35 cellular contexts compared by ENCODE assay signal in genomic region chr15:67554580-67554979, GRCh38.
"Had no signal": no experiment of that assay in that cellular context is flagged by ENCODE, and none has a peak within 500 bp of the region (broad histone marks: within the 10 kb centered on the region; RNA-seq: fewer than 3 reads in every experiment).

No MANE protein-coding gene starts in this region.

- DNase-seq: activated effector memory CD4-positive, alpha-beta T cell treated with anti-CD3 and anti-CD28 coated beads, Interleukin-2, amount 50 U/mL, for 16 hours; activated effector memory CD4-positive, alpha-beta T cell treated with Interleukin-2 at 50 U/mL for 16 hours; activated gamma-delta T cell; activated gamma-delta T cell treated with Interleukin-2 at 50 U/mL for 16 hours; activated naive CD4-positive, alpha-beta T cell; activated naive CD4-positive, alpha-beta T cell treated with anti-CD3 and anti-CD28 coated beads for 36 hours; activated naive CD4-positive, alpha-beta T cell treated with anti-CD3 and anti-CD28 coated beads, Interleukin-2, amount 10 ng/mL, durations not matched to agents 7 days and 5 days; activated naive CD4-positive, alpha-beta T cell treated with anti-CD3 and anti-CD28 coated beads, Interleukin-2, amount 50 U/mL, for 16 hours; activated naive CD4-positive, alpha-beta T cell treated with Interleukin-2 at 50 U/mL for 16 hours; activated naive CD8-positive, alpha-beta T cell treated with anti-CD3 and anti-CD28 coated beads for 36 hours; activated naive CD8-positive, alpha-beta T cell treated with anti-CD3 and anti-CD28 coated beads, Interleukin-2, amount 10 ng/mL, durations not matched to agents 7 days and 5 days; activated naive CD8-positive, alpha-beta T cell treated with anti-CD3 and anti-CD28 coated beads, Interleukin-2, amount 50 U/mL, for 24 hours; activated T-cell treated with anti-CD3 and anti-CD28 coated beads, Interleukin-2, amount 50 U/mL, for 24 hours; activated T-cell treated with anti-CD3 and anti-CD28 coated beads, Interleukin-2, amount 50 U/mL, for 4 hours; activated T-cell treated with anti-CD3 and anti-CD28 coated beads, Interleukin-2, amount 50 U/mL, for 48 hours; activated T-cell treated with anti-CD3 and anti-CD28 coated beads, Interleukin-2, amount 50 U/mL, for 72 hours; adrenal gland; amniotic stem cell; amygdala; anterior cingulate cortex; aorta; body of pancreas; brain microvascular endothelial cell; caudate nucleus; central memory CD4-positive, alpha-beta T cell; cerebellar nuclear complex had no signal

- H3K27me3 Mint-ChIP-seq: activated naive CD4-positive, alpha-beta T cell treated with anti-CD3 and anti-CD28 coated beads, Interleukin-2, amount 10 ng/mL, durations not matched to agents 7 days and 5 days; activated naive CD4-positive, alpha-beta T cell treated with anti-CD3 and anti-CD28 coated beads, Interleukin-2, amount 50 U/mL, for 24 hours; activated naive CD8-positive, alpha-beta T cell; activated naive CD8-positive, alpha-beta T cell treated with anti-CD3 and anti-CD28 coated beads for 36 hours; activated naive CD8-positive, alpha-beta T cell treated with anti-CD3 and anti-CD28 coated beads, Interleukin-2, amount 10 ng/mL, durations not matched to agents 7 days and 5 days; activated naive CD8-positive, alpha-beta T cell treated with anti-CD3 and anti-CD28 coated beads, Interleukin-2, amount 50 U/mL, for 24 hours; activated T-cell treated with anti-CD3 and anti-CD28 coated beads, Interleukin-2, amount 50 U/mL, for 24 hours; activated T-helper 17 cell treated with anti-CD3 and anti-CD28 coated beads, Interleukin-2, amount 50 U/mL, for 72 hours; brain; central memory CD8-positive, alpha-beta T cell had no signal

- H3K36me3 ChIP-seq: brain microvascular endothelial cell, breast epithelium, cardiac muscle cell had no signal

- H3K9me3 Mint-ChIP-seq: activated naive CD4-positive, alpha-beta T cell treated with anti-CD3 and anti-CD28 coated beads for 36 hours; activated naive CD4-positive, alpha-beta T cell treated with anti-CD3 and anti-CD28 coated beads, Interleukin-2, amount 50 U/mL, for 24 hours; activated naive CD8-positive, alpha-beta T cell treated with anti-CD3 and anti-CD28 coated beads, Interleukin-2, amount 50 U/mL, for 24 hours; activated T-cell treated with anti-CD3 and anti-CD28 coated beads, Interleukin-2, amount 50 U/mL, for 24 hours; activated T-helper 17 cell treated with anti-CD3 and anti-CD28 coated beads, Interleukin-2, amount 50 U/mL, for 72 hours; central memory CD8-positive, alpha-beta T cell had no signal

- H3K27ac ChIP-seq: adrenal gland, ascending aorta, body of pancreas, brain microvascular endothelial cell, breast epithelium, cardiac muscle cell had no signal

- H3K4me1 ChIP-seq: ascending aorta, body of pancreas, breast epithelium had no signal

- H3K4me1 Mint-ChIP-seq: activated naive CD4-positive, alpha-beta T cell treated with anti-CD3 and anti-CD28 coated beads, Interleukin-2, amount 10 ng/mL, durations not matched to agents 7 days and 5 days had no signal

- H3K27ac Mint-ChIP-seq: activated naive CD4-positive, alpha-beta T cell treated with anti-CD3 and anti-CD28 coated beads for 36 hours; activated naive CD4-positive, alpha-beta T cell treated with anti-CD3 and anti-CD28 coated beads, Interleukin-2, amount 10 ng/mL, durations not matched to agents 7 days and 5 days; activated naive CD4-positive, alpha-beta T cell treated with anti-CD3 and anti-CD28 coated beads, Interleukin-2, amount 50 U/mL, for 24 hours; activated naive CD8-positive, alpha-beta T cell; activated naive CD8-positive, alpha-beta T cell treated with anti-CD3 and anti-CD28 coated beads for 36 hours; activated naive CD8-positive, alpha-beta T cell treated with anti-CD3 and anti-CD28 coated beads, Interleukin-2, amount 10 ng/mL, durations not matched to agents 7 days and 5 days; activated naive CD8-positive, alpha-beta T cell treated with anti-CD3 and anti-CD28 coated beads, Interleukin-2, amount 50 U/mL, for 24 hours; activated T-cell treated with anti-CD3 and anti-CD28 coated beads, Interleukin-2, amount 50 U/mL, for 24 hours; activated T-cell treated with anti-CD3 and anti-CD28 coated beads, Interleukin-2, amount 50 U/mL, for 72 hours; activated T-helper 17 cell treated with anti-CD3 and anti-CD28 coated beads, Interleukin-2, amount 50 U/mL, for 72 hours; activated T-helper 2 cell treated with anti-CD3 and anti-CD28 coated beads, Interferon-gamma antibody, Interleukin-2, Interleukin-4, amounts not matched to agents 10 μg/mL and 5 μg/mL and 100 μg/mL, durations not matched to agents 14 hours and 24 hours and 36 hours; brain had no signal

- H3K4me3 ChIP-seq: adrenal gland, ascending aorta, body of pancreas, breast epithelium, cardiac muscle cell had no signal

- H3K9me3 ChIP-seq: adrenal gland, ascending aorta, body of pancreas, breast epithelium had no signal

- ATAC-seq: activated naive CD8-positive, alpha-beta T cell treated with anti-CD3 and anti-CD28 coated beads, Interleukin-2, amount 50 U/mL, for 24 hours; activated T-cell treated with anti-CD3 and anti-CD28 coated beads, Interleukin-2, amount 50 U/mL, for 4 hours; activated T-cell treated with anti-CD3 and anti-CD28 coated beads, Interleukin-2, amount 50 U/mL, for 72 hours; body of pancreas had no signal

- H3K27me3 ChIP-seq: adrenal gland, ascending aorta, body of pancreas, brain microvascular endothelial cell, breast epithelium, cardiac muscle cell had no signal

- H3K4me3 Mint-ChIP-seq: activated naive CD4-positive, alpha-beta T cell treated with anti-CD3 and anti-CD28 coated beads for 36 hours; activated naive CD4-positive, alpha-beta T cell treated with anti-CD3 and anti-CD28 coated beads, Interleukin-2, amount 10 ng/mL, durations not matched to agents 7 days and 5 days; activated naive CD4-positive, alpha-beta T cell treated with anti-CD3 and anti-CD28 coated beads, Interleukin-2, amount 50 U/mL, for 24 hours; activated naive CD8-positive, alpha-beta T cell; activated naive CD8-positive, alpha-beta T cell treated with anti-CD3 and anti-CD28 coated beads for 36 hours; activated naive CD8-positive, alpha-beta T cell treated with anti-CD3 and anti-CD28 coated beads, Interleukin-2, amount 10 ng/mL, durations not matched to agents 7 days and 5 days; activated naive CD8-positive, alpha-beta T cell treated with anti-CD3 and anti-CD28 coated beads, Interleukin-2, amount 50 U/mL, for 24 hours; activated T-cell treated with anti-CD3 and anti-CD28 coated beads, Interleukin-2, amount 50 U/mL, for 24 hours; activated T-cell treated with anti-CD3 and anti-CD28 coated beads, Interleukin-2, amount 50 U/mL, for 4 hours; activated T-cell treated with anti-CD3 and anti-CD28 coated beads, Interleukin-2, amount 50 U/mL, for 72 hours; activated T-helper 17 cell treated with anti-CD3 and anti-CD28 coated beads, Interleukin-2, amount 50 U/mL, for 72 hours; brain; central memory CD8-positive, alpha-beta T cell had no signal
